16 cellular contexts compared by ENCODE assay signal in genomic region chr2:30373881-30374302, GRCh38.
A peak's percentile ranks its signal among the peaks of the same experiment; 100 is the strongest.
DNase-seq lines count a peak whose midpoint lies in the region; ATAC-seq and TF ChIP-seq lines count a peak whose summit lies in the region.
"Had no signal": no experiment of that assay in that cellular context is flagged by ENCODE, and none has a peak within 500 bp of the region (broad histone marks: within the 10 kb centered on the region; RNA-seq: fewer than 3 reads in every experiment).

No MANE protein-coding gene starts in this region.

- no peaks in the 10 kb centered on the region for H3K36me3 Mint-ChIP-seq in activated naive CD8-positive, alpha-beta T cell

- ATAC-seq in GM21786 (IDR thresholded peaks at IDR 0.05; ENCODE audit: unreplicated experiment), result no peak
- no peak for ATAC-seq in GM21447 (IDR thresholded peaks at IDR 0.05; ENCODE audit: unreplicated experiment)
- ATAC-seq: gastrocnemius medialis, GM12878, left lobe of liver had no signal

- no peak overlapping the region for H3K4me3 ChIP-seq in AG04449 (ENCODE audit: low read depth, low read length)
- no peak overlapping the region for H3K4me3 ChIP-seq in foreskin fibroblast (ENCODE audit: low read depth in 1 of 2, low read length in 2 of 2)
- H3K4me3 ChIP-seq: cardiac muscle cell, gastrocnemius medialis, GM12878, suprapubic skin had no signal

- H3K9me3 Mint-ChIP-seq in activated naive CD8-positive, alpha-beta T cell (ENCODE audit: low read depth), result no peaks in the 10 kb centered on the region

- H3K27ac Mint-ChIP-seq in activated naive CD8-positive, alpha-beta T cell, result peak overlapping the region; percentile 64

- CTCF ChIA-PET in AG04449 (lab: Yijun Ruan, JAX), result interaction anchor here (1.2 to 1.5 kb wide), 5 partner anchors 8 to 209 kb away, joined by 3 to 6 read pairs (median 3); no protein-coding TSS in a partner anchor

- H3K4me1 Mint-ChIP-seq in activated naive CD8-positive, alpha-beta T cell (ENCODE audit: low read depth), result peaks cover 35% of the 10 kb centered on the region

- H3K4me3 Mint-ChIP-seq in activated naive CD8-positive, alpha-beta T cell, result no peak overlapping the region

- POLR2A ChIA-PET in AG04449 (lab: Yijun Ruan, JAX), result interaction anchor here (0.6 to 1.5 kb wide), 6 partner anchors 12 to 141 kb away, joined by 3 to 9 read pairs (median 8); no protein-coding TSS in a partner anchor

- DNase-seq in AG04449 (ENCODE audit: low read depth, low spot score), result peak; percentile 66
- peak; percentile 60 for DNase-seq in GM04504 (ENCODE audit: low read depth)
- peak; percentile 76 to 88 for DNase-seq in foreskin fibroblast
- no peak for DNase-seq in NCI-H524 treated with DMSO at 0.1 percent for 48 hours (lab: John Stamatoyannopoulos, UW)
- no peak for DNase-seq in SIG-M5 treated with dmso at 0.1 percent for 504 hours (lab: John Stamatoyannopoulos, UW; ENCODE audit: unreplicated experiment)
- DNase-seq: gastrocnemius medialis, NCI-H1417 treated with DMSO at 0.1 percent for 48 hours, NCI-H774, occipital lobe had no signal

- H3K27me3 Mint-ChIP-seq in activated naive CD8-positive, alpha-beta T cell, result no peaks in the 10 kb centered on the region

- peak; percentile 17 for TF ChIP-seq CTCF in AG04449 (IDR thresholded peaks at IDR 0.05; ENCODE audit: insufficient read depth, low read length, missing control alignments)
- TF ChIP-seq CTCF in foreskin fibroblast (IDR thresholded peaks at IDR 0.05; ENCODE audit: low read depth, low read length), result peak; percentile 16

Comparison
In these comparisons a context has a peak if more than half of its experiments do, and no peak if none do; other contexts are left out.
1. DNase-seq: peak in AG04449 (single experiment), GM04504 (single experiment) and foreskin fibroblast (2 of 2); none in NCI-H524 treated with DMSO at 0.1 percent for 48 hours (single experiment) and SIG-M5 treated with dmso at 0.1 percent for 504 hours (single experiment).